Comparison of ENCODE assay signal across 8 cellular contexts in the genomic region with DNA sequence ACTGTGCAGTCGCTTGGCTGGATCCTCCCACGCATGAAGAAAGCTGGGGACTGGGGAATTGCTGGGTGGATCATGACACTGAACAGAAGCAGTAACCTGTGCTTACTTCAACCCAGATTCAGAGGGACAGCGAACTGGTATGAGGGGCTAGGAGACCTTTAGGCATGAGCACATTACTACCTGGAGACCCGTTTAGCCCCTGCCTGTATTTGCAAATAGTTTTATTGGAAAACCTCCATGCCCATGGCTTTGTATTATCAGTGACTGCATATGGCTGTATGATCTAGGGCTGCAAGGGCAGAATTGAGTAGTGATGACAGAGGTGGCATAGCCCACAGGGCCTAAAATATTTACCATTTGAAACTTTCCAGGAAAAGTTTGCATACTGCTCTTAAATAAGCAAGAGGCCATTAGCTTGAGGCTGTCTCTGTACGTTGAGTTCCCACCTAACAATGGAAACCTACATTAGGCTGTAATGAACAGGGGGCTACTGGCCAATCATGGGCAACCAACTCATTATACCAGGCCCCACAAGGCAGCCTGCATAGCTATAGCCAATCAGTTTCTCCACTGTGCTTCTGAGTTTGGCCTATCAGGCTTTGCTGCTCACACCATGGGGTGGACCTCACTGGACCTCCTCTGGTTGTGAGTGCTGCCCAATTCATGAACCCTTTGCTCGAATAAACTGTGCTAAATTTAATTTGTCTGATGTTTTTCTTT. TPM values are rescaled to one million over a fixed set of nuclear protein-coding genes. Genes with fewer than 3 reads are reported as not detected.
DNase-seq lines count a peak whose midpoint lies in the region; ATAC-seq and TF ChIP-seq lines count a peak whose summit lies in the region.

No MANE protein-coding gene starts in this region.

- CTCF ChIA-PET in AG04450 (lab: Charles Lee) = no interaction called here
- CTCF ChIA-PET in HEK293T (lab: Yijun Ruan, JAX) = no interaction called here

- peak overlapping the region; percentile 84 for H3K4me3 Mint-ChIP-seq in activated naive CD8-positive, alpha-beta T cell

- H3K27ac ChIP-seq in AG04450 (ENCODE audit: low read depth, low read length) = no peak overlapping the region
- peak overlapping the region in 1 of 2 donors; percentile 65 for H3K27ac ChIP-seq in lung (ENCODE audit: low read depth in 1 of 2, low read length in 1 of 2)

- H3K9me3 Mint-ChIP-seq in activated naive CD8-positive, alpha-beta T cell (ENCODE audit: low read depth) = no peaks in the 10 kb centered on the region

- peaks cover 0 to 5% of the 10 kb centered on the region in 2 donors for H3K4me1 ChIP-seq in lung (ENCODE audit: control insufficient read depth in 2 of 2, insufficient read depth in 2 of 2, low read length in 2 of 2)

- H3K36me3 Mint-ChIP-seq in activated naive CD8-positive, alpha-beta T cell = no peaks in the 10 kb centered on the region

- TF ChIP-seq CTCF in AG04450 (IDR thresholded peaks at IDR 0.05; ENCODE audit: low read depth, low read length) (no peak), lung (IDR thresholded peaks at IDR 0.05; ENCODE audit: control extremely low read depth, extremely low read depth) (no peak)

- H3K27me3 ChIP-seq in AG04450 (ENCODE audit: control insufficient read depth, insufficient read depth, low read length) (peaks cover 15% of the 10 kb centered on the region), lung (ENCODE audit: control insufficient read depth, insufficient read depth) (no peaks in the 10 kb centered on the region)

- no peak overlapping the region for H3K27ac Mint-ChIP-seq in activated naive CD8-positive, alpha-beta T cell

- peaks cover 5% of the 10 kb centered on the region for H3K9me3 ChIP-seq in AG04450 (ENCODE audit: control insufficient read depth, insufficient read depth, low read length)
- H3K9me3 ChIP-seq in lung (ENCODE audit: control insufficient read depth in 2 of 2, insufficient read depth in 1 of 2, low read length in 1 of 2) = peaks cover 2 to 8% of the 10 kb centered on the region in 2 donors

- POLR2A ChIA-PET in AG04450 (lab: Yijun Ruan, JAX) (no interaction called here), HEK293T (lab: Yijun Ruan, JAX) (interaction anchor here (0.9 to 1.5 kb wide), 3 partner anchors 10 to 637 kb away, joined by 3 to 4 read pairs (median 3); a partner anchor contains a TSS)

- peaks cover 19% of the 10 kb centered on the region for H3K4me1 Mint-ChIP-seq in activated naive CD8-positive, alpha-beta T cell (ENCODE audit: low read depth)

- no peak for DNase-seq in AG04450 (ENCODE audit: low read depth, low spot score)
- peak; percentile 13 for DNase-seq in HEK293T (ENCODE audit: extremely low spot score)
- no peak for DNase-seq in lung (ENCODE audit: low spot score)
- no peak for DNase-seq in NCI-H345 treated with DMSO at 0.1 percent for 48 hours (lab: John Stamatoyannopoulos, UW; ENCODE audit: unreplicated experiment)
- DNase-seq in superior temporal gyrus (ENCODE audit: extremely low spot score) = no peak
- DNase-seq in NCI-H82 treated with DMSO at 0.1 percent for 48 hours (lab: John Stamatoyannopoulos, UW; ENCODE audit: unreplicated experiment) = no peak
- no peak for DNase-seq in DMS 273 treated with DMSO at 0.1 percent for 48 hours (lab: John Stamatoyannopoulos, UW)

- peaks cover 13% of the 10 kb centered on the region for H3K27me3 Mint-ChIP-seq in activated naive CD8-positive, alpha-beta T cell

- H3K4me3 ChIP-seq in AG04450 (ENCODE audit: low read depth, low read length) = peak overlapping the region; percentile 57
- H3K4me3 ChIP-seq in lung = peak overlapping the region; percentile 23

- WGBS in lung, 2 donors = 32 to 41% methylated on average over 6 of the region's 6 CpGs

- ATAC-seq in lung (ENCODE audit: insufficient read depth, low FRiP score) = no peak

- no peaks in the 10 kb centered on the region for H3K36me3 ChIP-seq in lung (ENCODE audit: control insufficient read depth in 2 of 2, insufficient read depth in 2 of 2, low read length in 2 of 2)

TF ChIP-seq in HEK293T, 16 proteins besides CTCF, POLR2A, EP300 and RAD21:
- TF ChIP-seq L3MBTL2 (conservative IDR thresholded peaks at IDR 0.05) = no peak
- TF ChIP-seq CTBP1 (IDR thresholded peaks at IDR 0.05; ENCODE audit: borderline replicate concordance) = no peak

RNA-seq across cellular contexts. Expression of a gene that starts 0.6 kb away (rescaled TPM):
- polyA plus RNA-seq in AG04450 (2011; rRNA removed) (0.10 TPM in 1 of 2 replicates, not detected in the other), lung (1 to 10 TPM in 1 of 2 donors, under 1 TPM in 1; 0.43 to 1.8 TPM)
- not detected in 2 replicates for polyA minus RNA-seq in AG04450 (2011; rRNA and poly(A)+ RNA removed)
- total RNA-seq in lung = 10 to 100 TPM in 1 of 2 donors, 1 to 10 TPM in 1; 4.0 to 22.0 TPM
